In genomic region chr1:3312894-3313578, GRCh38 we compare ENCODE assay signal across 9 cellular contexts.
DNase-seq lines count a peak whose midpoint lies in the region; ATAC-seq, FAIRE-seq and TF ChIP-seq lines count a peak whose summit lies in the region.
"Had no signal": no experiment of that assay in that cellular context is flagged by ENCODE, and none has a peak within 500 bp of the region (broad histone marks: within the 10 kb centered on the region; RNA-seq: fewer than 3 reads in every experiment).

No MANE protein-coding gene starts in this region.

- H3K36me3 ChIP-seq in SJCRH30, result no peaks in the 10 kb centered on the region
- no peaks in the 10 kb centered on the region for H3K36me3 ChIP-seq in brain microvascular endothelial cell (replicated peaks)
- H3K36me3 ChIP-seq in kidney (ENCODE audit: control insufficient read depth in 1 of 2, insufficient read depth in 2 of 2, low read length in 2 of 2), result no peaks in the 10 kb centered on the region
- H3K36me3 ChIP-seq: neutrophil had no signal

- H3K4me3 Mint-ChIP-seq in Calu3 (ENCODE audit: low read depth, unreplicated experiment), result no peak overlapping the region

- H3K4me1 Mint-ChIP-seq in Calu3 (ENCODE audit: low read depth, unreplicated experiment), result peaks cover 10% of the 10 kb centered on the region

- no peaks in the 10 kb centered on the region for H3K9me3 Mint-ChIP-seq in Calu3 (ENCODE audit: low read depth, unreplicated experiment)

- CTCF ChIA-PET in Calu3 (lab: Charles Lee), result interaction anchor here (0.6 to 0.9 kb wide), 4 partner anchors 12 to 241 kb away, joined by 3 to 5 read pairs (median 4); no protein-coding TSS in a partner anchor

- H3K27me3 Mint-ChIP-seq in Calu3 (ENCODE audit: unreplicated experiment), result peaks cover 16% of the 10 kb centered on the region

- H3K9ac ChIP-seq in kidney (ENCODE audit: low read length in 2 of 2), result peak overlapping the region in 1 of 2 donors; percentile 60

- H3K4me1 ChIP-seq in SJCRH30 (peaks cover 20% of the 10 kb centered on the region), kidney (ENCODE audit: control insufficient read depth in 1 of 2, insufficient read depth in 1 of 2, low read depth in 1 of 2, low read length in 2 of 2) (peaks cover 5 to 19% of the 10 kb centered on the region in 2 donors)

- FAIRE-seq in kidney (lab: Jason Lieb, UNC), result no peak

- BruUV-seq in Calu3 (replicated peaks; lab: Mats Ljungman, UMichigan), result no TSS peak

- DNase-seq in Calu3 (peak; percentile 86), SJCRH30 (peak; percentile 94), brain microvascular endothelial cell (peak; percentile 99), kidney (peak; percentile 98), NCI-H774 (lab: John Stamatoyannopoulos, UW) (no peak), NCI-H1105 (lab: John Stamatoyannopoulos, UW) (no peak)
- DNase-seq in stimulated activated CD4-positive, alpha-beta T cell treated with anti-CD3 and anti-CD28 coated beads, Interleukin-12 subunit alpha, Interleukin-12 subunit beta, amount 100 ng/mL, for 4 hours, result peak; percentile 58

- ATAC-seq in HG02642 (IDR thresholded peaks at IDR 0.05; ENCODE audit: poor library complexity, unreplicated experiment), result no peak

- no peaks in the 10 kb centered on the region for H3K36me3 Mint-ChIP-seq in Calu3 (ENCODE audit: insufficient read depth, unreplicated experiment)

- H3K9me3 ChIP-seq in SJCRH30 (replicated peaks) (no peaks in the 10 kb centered on the region), kidney (ENCODE audit: control insufficient read depth in 1 of 2, low read length in 2 of 2) (no peaks in the 10 kb centered on the region)
- H3K9me3 ChIP-seq: neutrophil had no signal

- intact Hi-C loops in Calu3 (cut with micrococcal nuclease; ENCODE audit: unreplicated experiment), result no loop called here
- intact Hi-C loops in kidney (cut with DNase I), result no loop called here

- H3K4me3 ChIP-seq in SJCRH30 (peak overlapping the region; percentile 9), brain microvascular endothelial cell (ENCODE audit: low read depth, low read length) (no peak overlapping the region), kidney (ENCODE audit: low read length in 2 of 2) (no peak overlapping the region)

- H3K27ac ChIP-seq in SJCRH30 (peak overlapping the region; percentile 80), brain microvascular endothelial cell (peak overlapping the region; percentile 99), kidney (ENCODE audit: low read depth in 2 of 2, low read length in 2 of 2) (peak overlapping the region; percentile 87 to 89)
- H3K27ac ChIP-seq: neutrophil had no signal

- no peaks in the 10 kb centered on the region for H3K27me3 ChIP-seq in SJCRH30
- H3K27me3 ChIP-seq in brain microvascular endothelial cell (replicated peaks), result no peaks in the 10 kb centered on the region

- no peak for TF ChIP-seq CTCF in Calu3 (IDR thresholded peaks at IDR 0.05; ENCODE audit: unreplicated experiment)
- no peak for TF ChIP-seq CTCF in brain microvascular endothelial cell (IDR thresholded peaks at IDR 0.05; ENCODE audit: low read depth, low read length, missing control alignments)
- TF ChIP-seq CTCF in kidney (IDR thresholded peaks at IDR 0.05; ENCODE audit: borderline replicate concordance, extremely low read depth, insufficient read depth), result no peak

- peak overlapping the region; percentile 47 for H3K27ac Mint-ChIP-seq in Calu3 (ENCODE audit: unreplicated experiment)

- in situ Hi-C loops in brain microvascular endothelial cell (cut with HindIII; ENCODE audit: low pct_ligation_motif_present, low sequenced_read_pairs), result no loop called here

Comparison
In these comparisons a context has a peak if more than half of its experiments do, and no peak if none do; other contexts are left out.
1. DNase-seq: peak in Calu3 (single experiment), SJCRH30 (2 of 2), brain microvascular endothelial cell (single experiment), kidney (single experiment) and stimulated activated CD4-positive, alpha-beta T cell treated with anti-CD3 and anti-CD28 coated beads, Interleukin-12 subunit alpha, Interleukin-12 subunit beta, amount 100 ng/mL, for 4 hours (single experiment); none in NCI-H774 (single experiment) and NCI-H1105 (single experiment).
2. Peak in every context shown above with its lines, with median percentiles within 50 percentile points of each other: H3K27ac ChIP-seq.